25 cellular contexts compared by ENCODE assay signal in genomic region chr14:67970923-67971322, GRCh38.
DNase-seq lines count a peak whose midpoint lies in the region; ATAC-seq, FAIRE-seq and TF ChIP-seq lines count a peak whose summit lies in the region.
"Had no signal": no experiment of that assay in that cellular context is flagged by ENCODE, and none has a peak within 500 bp of the region (broad histone marks: within the 10 kb centered on the region; RNA-seq: fewer than 3 reads in every experiment).

No MANE protein-coding gene starts in this region.

- ATAC-seq in left lung (peak; percentile 60), GM21390 (IDR thresholded peaks at IDR 0.05; ENCODE audit: unreplicated experiment) (no peak)
- ATAC-seq in activated T-cell treated with anti-CD3 and anti-CD28 coated beads, Interleukin-2, amount 50 U/mL, for 4 hours, result no peak
- ATAC-seq: effector memory CD8-positive, alpha-beta T cell; heart right ventricle; right cardiac atrium had no signal

- peak; percentile 80 for FAIRE-seq in HTR-8/SVneo (lab: Jason Lieb, UNC)
- FAIRE-seq: GM12891 had no signal

- H3K9me3 Mint-ChIP-seq in activated T-cell treated with anti-CD3 and anti-CD28 coated beads, Interleukin-2, amount 50 U/mL, for 4 hours, result no peaks in the 10 kb centered on the region
- H3K9me3 Mint-ChIP-seq: activated naive CD4-positive, alpha-beta T cell treated with anti-CD3 and anti-CD28 coated beads for 36 hours; central memory CD8-positive, alpha-beta T cell; effector memory CD8-positive, alpha-beta T cell had no signal

- H3K27me3 ChIP-seq in left lung (no peaks in the 10 kb centered on the region), transverse colon (no peaks in the 10 kb centered on the region)
- H3K27me3 ChIP-seq: BLaER1, heart right ventricle, MG63, thyroid gland had no signal

- H3K4me3 ChIP-seq in left lung, result no peak overlapping the region
- no peak overlapping the region for H3K4me3 ChIP-seq in transverse colon
- H3K4me3 ChIP-seq: BLaER1, heart right ventricle, MG63, thyroid gland had no signal

- H3K9me3 ChIP-seq in left lung (no peaks in the 10 kb centered on the region), transverse colon (no peaks in the 10 kb centered on the region)
- H3K9me3 ChIP-seq: heart right ventricle, MG63, thyroid gland had no signal

- H3K4me3 Mint-ChIP-seq in activated T-cell treated with anti-CD3 and anti-CD28 coated beads, Interleukin-2, amount 50 U/mL, for 4 hours, result no peak overlapping the region
- H3K4me3 Mint-ChIP-seq: activated CD4-positive, alpha-beta memory T cell treated with anti-CD3 and anti-CD28 coated beads, Interleukin-2, amount 10 ng/mL, durations not matched to agents 7 days and 5 days; activated naive CD4-positive, alpha-beta T cell treated with anti-CD3 and anti-CD28 coated beads for 36 hours; central memory CD8-positive, alpha-beta T cell; effector memory CD8-positive, alpha-beta T cell; nephron had no signal

- peaks cover 18% of the 10 kb centered on the region for H3K36me3 Mint-ChIP-seq in activated T-cell treated with anti-CD3 and anti-CD28 coated beads, Interleukin-2, amount 50 U/mL, for 4 hours (ENCODE audit: insufficient read depth)

- TF ChIP-seq CTCF in left lung (IDR thresholded peaks at IDR 0.05) (no peak), transverse colon (IDR thresholded peaks at IDR 0.05) (no peak)

- intact Hi-C loops in left lung (cut with DNase I) (no loop called here), transverse colon (cut with DNase I; ENCODE audit: low total_unique reads) (no loop called here)

- no peaks in the 10 kb centered on the region for H3K36me3 ChIP-seq in left lung
- H3K36me3 ChIP-seq in transverse colon, result no peaks in the 10 kb centered on the region
- H3K36me3 ChIP-seq: heart right ventricle, MG63, thyroid gland had no signal

- TF ChIP-seq EP300 in transverse colon (IDR thresholded peaks at IDR 0.05; ENCODE audit: low read depth), result no peak

- H3K4me1 ChIP-seq in left lung (peaks cover 0 to 5% of the 10 kb centered on the region in 2 donors), transverse colon (peaks cover 14 to 54% (median 34%) of the 10 kb centered on the region in 4 donors)
- H3K4me1 ChIP-seq: BLaER1 had no signal

- 38 to 49% methylated on average over 4 of the region's 4 CpGs for WGBS in transverse colon (ENCODE audit: low coverage in 1 of 2), 2 donors

- no peaks in the 10 kb centered on the region for H3K4me1 Mint-ChIP-seq in activated T-cell treated with anti-CD3 and anti-CD28 coated beads, Interleukin-2, amount 50 U/mL, for 4 hours (ENCODE audit: low read depth)
- H3K4me1 Mint-ChIP-seq: activated CD4-positive, alpha-beta memory T cell treated with anti-CD3 and anti-CD28 coated beads, Interleukin-2, amount 10 ng/mL, durations not matched to agents 7 days and 5 days; central memory CD8-positive, alpha-beta T cell had no signal

- in situ Hi-C loops in transverse colon (cut with MboI; ENCODE audit: low pct_ligation_motif_present in 1 of 4, low pct_unique_long_range_greater_than_20kb in 1 of 4, low sequenced_read_pairs in 3 of 4), result loop anchor here in 1 of 4 donors (25.0 kb wide), 1 partner anchor 166 kb away; no protein-coding TSS in a partner anchor

- no peak for DNase-seq in HTR-8/SVneo (ENCODE audit: insufficient read length, low spot score)
- peak; percentile 11 for DNase-seq in amniotic epithelial cell (ENCODE audit: low read depth)
- DNase-seq in left lung, result no peak
- no peak for DNase-seq in transverse colon
- no peak for DNase-seq in activated T-cell treated with anti-CD3 and anti-CD28 coated beads, Interleukin-2, amount 50 U/mL, for 4 hours
- no peak for DNase-seq in germinal center (ENCODE audit: low spot score)
- DNase-seq: activated CD4-positive, alpha-beta memory T cell treated with anti-CD3 and anti-CD28 coated beads, Interleukin-2, amount 10 ng/mL, durations not matched to agents 7 days and 5 days; activated CD8-positive, alpha-beta memory T cell treated with anti-CD3 and anti-CD28 coated beads, Interleukin-2, amount 50 U/mL, for 4 hours; activated naive CD4-positive, alpha-beta T cell treated with anti-CD3 and anti-CD28 coated beads for 36 hours; effector memory CD8-positive, alpha-beta T cell; heart right ventricle; MG63; NCI-H1105 treated with DMSO at 0.1 percent for 48 hours; NCI-H187 treated with DMSO at 0.1 percent for 48 hours; NCI-H524 treated with DMSO at 0.1 percent for 48 hours; right cardiac atrium; SW 1271; T-helper 9 cell; thyroid gland had no signal

- TF ChIP-seq POLR2A in transverse colon (IDR thresholded peaks at IDR 0.05), result no peak

- H3K27me3 Mint-ChIP-seq in activated T-cell treated with anti-CD3 and anti-CD28 coated beads, Interleukin-2, amount 50 U/mL, for 4 hours (ENCODE audit: low read depth), result no peaks in the 10 kb centered on the region
- H3K27me3 Mint-ChIP-seq: activated CD4-positive, alpha-beta memory T cell treated with anti-CD3 and anti-CD28 coated beads, Interleukin-2, amount 10 ng/mL, durations not matched to agents 7 days and 5 days; central memory CD8-positive, alpha-beta T cell; effector memory CD8-positive, alpha-beta T cell had no signal

- no peak overlapping the region for H3K27ac ChIP-seq in left lung
- peak overlapping the region; percentile 45 to 81 (median 53) for H3K27ac ChIP-seq in transverse colon
- H3K27ac ChIP-seq: BLaER1, heart right ventricle, KMS-11, thyroid gland had no signal

Comparison
In these comparisons a context has a peak if more than half of its experiments do, and no peak if none do; other contexts are left out.
1. H3K27ac ChIP-seq: peak in transverse colon (4 of 4); none in left lung (0 of 2).